Comparison of ENCODE assay signal across 2 cellular contexts in the genomic region with DNA sequence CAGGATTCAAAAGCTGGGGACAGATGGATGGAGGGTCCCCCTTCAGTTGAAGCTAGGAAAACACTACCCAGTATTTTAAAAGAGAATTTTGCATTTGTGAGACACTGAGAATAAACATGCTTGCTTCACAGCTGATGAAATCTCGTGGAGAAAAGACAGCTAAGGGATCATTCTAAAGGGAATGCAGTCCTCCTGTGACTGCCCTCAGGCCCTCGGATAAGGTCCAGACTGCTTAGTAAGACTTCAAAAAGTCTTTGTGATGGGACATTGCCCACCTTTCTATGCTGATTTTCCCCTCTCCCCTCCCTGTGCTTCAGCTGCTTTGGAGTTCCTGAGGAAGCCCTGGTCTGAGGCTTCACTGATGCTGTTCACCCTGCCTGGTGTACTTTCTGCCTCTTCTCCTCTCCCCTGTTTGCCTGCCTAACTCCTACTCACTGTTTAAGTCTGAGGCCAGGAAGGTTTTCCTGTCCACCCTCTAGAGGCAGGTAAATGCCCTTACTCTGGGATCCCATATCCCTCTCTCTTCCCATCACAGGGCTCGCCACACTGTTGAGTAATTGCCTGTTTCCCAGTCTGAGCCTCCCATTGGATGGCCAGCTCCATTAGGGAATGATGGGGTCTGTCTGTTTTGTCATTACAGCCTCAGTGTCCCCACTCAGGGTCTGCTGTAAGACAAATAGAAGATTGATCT.
TF ChIP-seq lines count a peak whose summit lies in the region.

No MANE protein-coding gene starts in this region.

TF ChIP-seq in HepG2, 621 proteins besides CTCF, POLR2A, EP300 and RAD21 (continued from another document):
- TF ChIP-seq ONECUT2 (CRISPR knock-in tag; IDR thresholded peaks at IDR 0.05) (no peak), ZSCAN25 (CRISPR knock-in tag; IDR thresholded peaks at IDR 0.05) (no peak), SNRNP70 (IDR thresholded peaks at IDR 0.05; ENCODE audit: low read depth, low read length) (no peak), JDP2 (CRISPR knock-in tag; IDR thresholded peaks at IDR 0.05; ENCODE audit: borderline replicate concordance) (no peak), ZNF234 (CRISPR knock-in tag; conservative IDR thresholded peaks at IDR 0.05) (no peak)
- TF ChIP-seq, protein P1, sequence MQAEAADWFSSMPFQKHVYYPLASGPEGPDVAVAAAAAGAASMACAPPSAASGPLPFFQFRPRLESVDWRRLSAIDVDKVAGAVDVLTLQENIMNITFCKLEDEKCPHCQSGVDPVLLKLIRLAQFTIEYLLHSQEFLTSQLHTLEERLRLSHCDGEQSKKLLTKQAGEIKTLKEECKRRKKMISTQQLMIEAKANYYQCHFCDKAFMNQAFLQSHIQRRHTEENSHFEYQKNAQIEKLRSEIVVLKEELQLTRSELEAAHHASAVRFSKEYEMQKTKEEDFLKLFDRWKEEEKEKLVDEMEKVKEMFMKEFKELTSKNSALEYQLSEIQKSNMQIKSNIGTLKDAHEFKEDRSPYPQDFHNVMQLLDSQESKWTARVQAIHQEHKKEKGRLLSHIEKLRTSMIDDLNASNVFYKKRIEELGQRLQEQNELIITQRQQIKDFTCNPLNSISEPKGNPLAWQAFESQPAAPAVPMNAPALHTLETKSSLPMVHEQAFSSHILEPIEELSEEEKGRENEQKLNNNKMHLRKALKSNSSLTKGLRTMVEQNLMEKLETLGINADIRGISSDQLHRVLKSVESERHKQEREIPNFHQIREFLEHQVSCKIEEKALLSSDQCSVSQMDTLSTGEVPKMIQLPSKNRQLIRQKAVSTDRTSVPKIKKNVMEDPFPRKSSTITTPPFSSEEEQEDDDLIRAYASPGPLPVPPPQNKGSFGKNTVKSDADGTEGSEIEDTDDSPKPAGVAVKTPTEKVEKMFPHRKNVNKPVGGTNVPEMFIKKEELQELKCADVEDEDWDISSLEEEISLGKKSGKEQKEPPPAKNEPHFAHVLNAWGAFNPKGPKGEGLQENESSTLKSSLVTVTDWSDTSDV (CRISPR knock-in tag; IDR thresholded peaks at IDR 0.05), result no peak

TF ChIP-seq in WTC11, 78 proteins besides CTCF, POLR2A, EP300 and RAD21 (continued from another document):
- TF ChIP-seq, protein P2, sequence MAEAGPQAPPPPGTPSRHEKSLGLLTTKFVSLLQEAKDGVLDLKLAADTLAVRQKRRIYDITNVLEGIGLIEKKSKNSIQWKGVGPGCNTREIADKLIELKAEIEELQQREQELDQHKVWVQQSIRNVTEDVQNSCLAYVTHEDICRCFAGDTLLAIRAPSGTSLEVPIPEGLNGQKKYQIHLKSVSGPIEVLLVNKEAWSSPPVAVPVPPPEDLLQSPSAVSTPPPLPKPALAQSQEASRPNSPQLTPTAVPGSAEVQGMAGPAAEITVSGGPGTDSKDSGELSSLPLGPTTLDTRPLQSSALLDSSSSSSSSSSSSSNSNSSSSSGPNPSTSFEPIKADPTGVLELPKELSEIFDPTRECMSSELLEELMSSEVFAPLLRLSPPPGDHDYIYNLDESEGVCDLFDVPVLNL (CRISPR knock-in tag; IDR thresholded peaks at IDR 0.05; ENCODE audit: borderline replicate concordance, low read depth), result no peak
- no peak for TF ChIP-seq ZNF263 (CRISPR knock-in tag; IDR thresholded peaks at IDR 0.05; ENCODE audit: low read depth)
